8 cellular contexts compared by ENCODE assay signal in genomic region chr9:130171226-130172148, GRCh38. TPM values are rescaled to one million over a fixed set of nuclear protein-coding genes. Genes with fewer than 3 reads are reported as not detected.
DNase-seq lines count a peak whose midpoint lies in the region; ATAC-seq and TF ChIP-seq lines count a peak whose summit lies in the region.

No MANE protein-coding gene starts in this region.

- intact Hi-C loops in ascending aorta (cut with DNase I): loop anchor here (2.0 kb wide), 2 partner anchors 15 to 65 kb away; no protein-coding TSS in a partner anchor

- no peaks in the 10 kb centered on the region for H3K36me3 ChIP-seq in ascending aorta
- H3K36me3 ChIP-seq in subcutaneous abdominal adipose tissue (ENCODE audit: control insufficient read depth in 5 of 5, insufficient read depth in 5 of 5, low read length in 5 of 5): no peaks in the 10 kb centered on the region

- peak overlapping the region in 1 of 5 donors; percentile 31 for H3K9ac ChIP-seq in subcutaneous abdominal adipose tissue (ENCODE audit: low read length in 5 of 5)

- ATAC-seq in GM19452 (IDR thresholded peaks at IDR 0.05; ENCODE audit: unreplicated experiment) (no peak), GM21381 (IDR thresholded peaks at IDR 0.05; ENCODE audit: unreplicated experiment) (no peak)

- H3K27ac ChIP-seq in ascending aorta (peak overlapping the region; percentile 47 to 69), subcutaneous abdominal adipose tissue (ENCODE audit: low read depth, low read length) (no peak overlapping the region)

- H3K9me3 ChIP-seq in ascending aorta (no peaks in the 10 kb centered on the region), subcutaneous abdominal adipose tissue (ENCODE audit: control insufficient read depth in 5 of 5, low read length in 5 of 5) (no peaks in the 10 kb centered on the region)

- H3K4me3 ChIP-seq in ascending aorta (peak overlapping the region; percentile 72 to 97), subcutaneous abdominal adipose tissue (ENCODE audit: low read depth in 1 of 5, low read length in 5 of 5) (peak overlapping the region in 4 of 5 donors; percentile 41 to 55 (median 44))

- H3K4me1 ChIP-seq in ascending aorta (peaks cover 4 to 25% of the 10 kb centered on the region in 2 donors), subcutaneous abdominal adipose tissue (ENCODE audit: control insufficient read depth in 5 of 5, insufficient read depth in 5 of 5, low read length in 5 of 5) (peaks cover 0 to 15% (median 12%) of the 10 kb centered on the region in 5 donors)

- no peak for TF ChIP-seq CTCF in ascending aorta (IDR thresholded peaks at IDR 0.05)

- H3K27me3 ChIP-seq in ascending aorta (no peaks in the 10 kb centered on the region), subcutaneous abdominal adipose tissue (ENCODE audit: control insufficient read depth in 5 of 5, insufficient read depth in 4 of 5, low read length in 5 of 5) (peaks cover 0 to 13% (median 10%) of the 10 kb centered on the region in 5 donors)

- DNase-seq in NCI-H146 (lab: John Stamatoyannopoulos, UW) (peak; percentile 26), NCI-H146 treated with DMSO at 0.1 percent for 48 hours (lab: John Stamatoyannopoulos, UW; ENCODE audit: unreplicated experiment) (no peak), ascending aorta (ENCODE audit: low spot score in 2 of 2) (no peak), islet precursor cell (peak; percentile 71), mucosa of gallbladder (ENCODE audit: low spot score) (no peak)

RNA-seq across cellular contexts. Expression of gene NCS1, which starts 0.7 kb away (rescaled TPM):
- total RNA-seq in ascending aorta (34.7 TPM), mucosa of gallbladder (50.3 TPM)

Comparison
In these comparisons a context has a peak if more than half of its experiments do, and no peak if none do; other contexts are left out.
1. DNase-seq: peak in NCI-H146 (single experiment) and islet precursor cell (single experiment); none in NCI-H146 treated with DMSO at 0.1 percent for 48 hours (single experiment), ascending aorta (0 of 2) and mucosa of gallbladder (single experiment).